ENCODE assay signal across 26 cellular contexts in the genomic region with DNA sequence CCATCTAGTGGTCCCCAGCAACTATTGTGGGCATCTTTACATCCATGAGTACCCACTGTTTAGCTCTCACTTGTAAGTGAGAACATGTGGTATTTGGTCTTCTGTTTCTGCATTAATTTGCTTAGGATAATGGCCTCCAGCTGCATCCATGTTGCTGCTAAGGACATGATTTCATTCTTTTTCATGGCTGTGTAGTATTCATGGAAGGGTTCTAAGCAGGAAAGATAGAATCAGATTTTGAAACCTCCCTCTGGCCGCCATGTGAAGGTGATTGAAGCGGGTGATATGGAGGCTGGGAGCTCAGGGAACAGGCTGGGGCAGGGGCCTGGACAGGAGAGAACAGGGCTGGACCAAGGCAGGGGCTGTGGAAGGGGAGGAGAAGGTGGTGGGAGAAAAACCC. TPM values are rescaled to one million over a fixed set of nuclear protein-coding genes. Genes with fewer than 3 reads are reported as not detected.
DNase-seq lines count a peak whose midpoint lies in the region; ATAC-seq, FAIRE-seq and TF ChIP-seq lines count a peak whose summit lies in the region.
"Had no signal": no experiment of that assay in that cellular context is flagged by ENCODE, and none has a peak within 500 bp of the region (broad histone marks: within the 10 kb centered on the region; RNA-seq: fewer than 3 reads in every experiment).

No MANE protein-coding gene starts in this region.

- no peaks in the 10 kb centered on the region for H3K9me3 ChIP-seq in astrocyte (ENCODE audit: insufficient read depth, low read depth, low read length)
- no peaks in the 10 kb centered on the region for H3K9me3 ChIP-seq in BE2C
- no peaks in the 10 kb centered on the region for H3K9me3 ChIP-seq in mesenchymal stem cell (ENCODE audit: control insufficient read depth, low read length)
- H3K9me3 ChIP-seq: SJCRH30 had no signal

- H3K4me2 ChIP-seq in astrocyte (ENCODE audit: low read length): no peak overlapping the region
- H3K4me2 ChIP-seq in mesenchymal stem cell (ENCODE audit: low read length, poor library complexity, severe bottlenecking): no peak overlapping the region

- H3K4me3 ChIP-seq in astrocyte (ENCODE audit: insufficient read depth, low read depth, low read length) (no peak overlapping the region), BE2C (ENCODE audit: low read depth, low read length) (no peak overlapping the region), mesenchymal stem cell (ENCODE audit: insufficient read depth in 1 of 2, low read depth in 1 of 2, low read length in 2 of 2) (no peak overlapping the region)
- H3K4me3 ChIP-seq: GM23248, SJCRH30 had no signal

- intact Hi-C loops in activated CD4-positive, alpha-beta T cell treated with anti-CD3 and anti-CD28 coated beads, Interleukin-2, amount 10 ng/mL, durations not matched to agents 24 days and 14 days (cut with micrococcal nuclease): no loop called here
- intact Hi-C loops in activated CD4-positive, alpha-beta T cell treated with anti-CD3 and anti-CD28 coated beads for 36 hours (cut with DNase I, micrococcal nuclease): no loop called here

- no peak overlapping the region for H3K4ac ChIP-seq in mesenchymal stem cell (ENCODE audit: low read depth in 1 of 2, low read length in 2 of 2)

- H3K9ac ChIP-seq in astrocyte (ENCODE audit: low read length) (no peak overlapping the region), mesenchymal stem cell (ENCODE audit: low read length) (no peak overlapping the region)
- H3K9ac ChIP-seq: GM23248 had no signal

- no peak overlapping the region for H3K23ac ChIP-seq in mesenchymal stem cell (ENCODE audit: low read length in 2 of 2)

- POLR2A ChIA-PET in activated CD4-positive, alpha-beta T cell treated with anti-CD3 and anti-CD28 coated beads for 36 hours (lab: Charles Lee): interaction anchor here (0.6 kb wide), 2 partner anchors 10 to 172 kb away, joined by 3 to 7 read pairs; no protein-coding TSS in a partner anchor

- no peak overlapping the region for H4K8ac ChIP-seq in mesenchymal stem cell (ENCODE audit: low read length)

- H3K79me1 ChIP-seq in mesenchymal stem cell (replicated peaks; ENCODE audit: low read length, poor library complexity, severe bottlenecking): peaks cover 5% of the 10 kb centered on the region

- no peak overlapping the region for H2BK15ac ChIP-seq in mesenchymal stem cell (ENCODE audit: low read depth, poor library complexity, severe bottlenecking)

- no peak overlapping the region for H3K4me3 Mint-ChIP-seq in activated CD4-positive, alpha-beta T cell treated with anti-CD3 and anti-CD28 coated beads, Interleukin-2, amount 10 ng/mL, durations not matched to agents 24 days and 14 days
- H3K4me3 Mint-ChIP-seq in activated CD4-positive, alpha-beta T cell treated with anti-CD3 and anti-CD28 coated beads for 36 hours: no peak overlapping the region
- H3K4me3 Mint-ChIP-seq in astrocyte (ENCODE audit: unreplicated experiment): no peak overlapping the region
- H3K4me3 Mint-ChIP-seq: CD8-positive, alpha-beta memory T cell; H9 had no signal

- no peaks in the 10 kb centered on the region for H3K27me3 ChIP-seq in astrocyte (ENCODE audit: insufficient read depth, low read length)
- no peaks in the 10 kb centered on the region for H3K27me3 ChIP-seq in BE2C
- no peaks in the 10 kb centered on the region for H3K27me3 ChIP-seq in mesenchymal stem cell (ENCODE audit: control insufficient read depth in 1 of 2, insufficient read depth in 1 of 2, low read length in 2 of 2)
- H3K27me3 ChIP-seq: SJCRH30 had no signal

- no peak for DNase-seq in activated CD4-positive, alpha-beta T cell treated with anti-CD3 and anti-CD28 coated beads, Interleukin-2, amount 10 ng/mL, durations not matched to agents 24 days and 14 days
- DNase-seq in activated CD4-positive, alpha-beta T cell treated with anti-CD3 and anti-CD28 coated beads for 36 hours: no peak
- DNase-seq in activated naive CD4-positive, alpha-beta T cell treated with anti-CD3 and anti-CD28 coated beads, Interleukin-2, amount 50 U/mL, for 72 hours (ENCODE audit: low spot score in 2 of 2): no peak
- DNase-seq in activated naive CD4-positive, alpha-beta T cell treated with anti-CD3 and anti-CD28 coated beads, Interleukin-2, amount 50 U/mL, for 16 hours: no peak
- no peak for DNase-seq in astrocyte (ENCODE audit: low read depth)
- no peak for DNase-seq in BE2C
- no peak for DNase-seq in mesenchymal stem cell
- DNase-seq in hepatic stellate cell (ENCODE audit: low spot score): no peak
- DNase-seq: 8988T; AML-193; Calu3; DMS153; GM23248; H9; KBM-7; MM.1S; NCI-H1092; NCI-H1436; NCI-H187 treated with DMSO at 0.1 percent for 48 hours; NCI-H2107; NCI-H446 treated with DMSO at 0.1 percent for 48 hours; NK-92 treated with Interleukin-12 subunit alpha and Interleukin-12 subunit beta, amount 100 ng/mL, for 24 hours; SJCRH30 had no signal

- H3K9me3 Mint-ChIP-seq in activated CD4-positive, alpha-beta T cell treated with anti-CD3 and anti-CD28 coated beads, Interleukin-2, amount 10 ng/mL, durations not matched to agents 24 days and 14 days: no peaks in the 10 kb centered on the region
- no peaks in the 10 kb centered on the region for H3K9me3 Mint-ChIP-seq in activated CD4-positive, alpha-beta T cell treated with anti-CD3 and anti-CD28 coated beads for 36 hours (ENCODE audit: low read depth)
- no peaks in the 10 kb centered on the region for H3K9me3 Mint-ChIP-seq in activated naive CD4-positive, alpha-beta T cell treated with anti-CD3 and anti-CD28 coated beads, Interleukin-2, amount 50 U/mL, for 72 hours
- no peaks in the 10 kb centered on the region for H3K9me3 Mint-ChIP-seq in astrocyte (ENCODE audit: unreplicated experiment)
- H3K9me3 Mint-ChIP-seq: CD8-positive, alpha-beta memory T cell had no signal

- no peak overlapping the region for H3K18ac ChIP-seq in mesenchymal stem cell (ENCODE audit: low read depth in 1 of 2, low read length in 2 of 2)

- H3K27ac ChIP-seq in astrocyte (ENCODE audit: low read depth, low read length) (no peak overlapping the region), mesenchymal stem cell (ENCODE audit: low read length, poor library complexity, severe bottlenecking) (no peak overlapping the region)
- H3K27ac ChIP-seq: C4-2B, GM23248, SJCRH30 had no signal

- no peak overlapping the region for H4K91ac ChIP-seq in mesenchymal stem cell (ENCODE audit: low read length)

- H3K4me1 Mint-ChIP-seq in activated CD4-positive, alpha-beta T cell treated with anti-CD3 and anti-CD28 coated beads, Interleukin-2, amount 10 ng/mL, durations not matched to agents 24 days and 14 days: peaks cover 34% of the 10 kb centered on the region
- peaks cover 18% of the 10 kb centered on the region for H3K4me1 Mint-ChIP-seq in activated CD4-positive, alpha-beta T cell treated with anti-CD3 and anti-CD28 coated beads for 36 hours
- peaks cover 9% of the 10 kb centered on the region for H3K4me1 Mint-ChIP-seq in astrocyte (ENCODE audit: low read depth, unreplicated experiment)
- H3K4me1 Mint-ChIP-seq: CD8-positive, alpha-beta memory T cell had no signal

- no peak for ATAC-seq in activated CD4-positive, alpha-beta T cell treated with anti-CD3 and anti-CD28 coated beads for 36 hours
- ATAC-seq in activated naive CD4-positive, alpha-beta T cell treated with anti-CD3 and anti-CD28 coated beads, Interleukin-2, amount 50 U/mL, for 72 hours: no peak

- no peak overlapping the region for H2BK120ac ChIP-seq in mesenchymal stem cell (ENCODE audit: low read depth, low read length)

- H2BK12ac ChIP-seq in mesenchymal stem cell (ENCODE audit: low read length in 2 of 2): no peak overlapping the region

- H2BK5ac ChIP-seq in mesenchymal stem cell (ENCODE audit: low read depth, low read length, poor library complexity, severe bottlenecking): no peak overlapping the region

- H3K27me3 Mint-ChIP-seq in activated CD4-positive, alpha-beta T cell treated with anti-CD3 and anti-CD28 coated beads, Interleukin-2, amount 10 ng/mL, durations not matched to agents 24 days and 14 days: no peaks in the 10 kb centered on the region
- no peaks in the 10 kb centered on the region for H3K27me3 Mint-ChIP-seq in activated CD4-positive, alpha-beta T cell treated with anti-CD3 and anti-CD28 coated beads for 36 hours
- H3K27me3 Mint-ChIP-seq in astrocyte (ENCODE audit: low read depth, unreplicated experiment): no peaks in the 10 kb centered on the region
- H3K27me3 Mint-ChIP-seq: CD8-positive, alpha-beta memory T cell had no signal

- peaks cover 59% of the 10 kb centered on the region for H3K36me3 Mint-ChIP-seq in activated CD4-positive, alpha-beta T cell treated with anti-CD3 and anti-CD28 coated beads, Interleukin-2, amount 10 ng/mL, durations not matched to agents 24 days and 14 days (ENCODE audit: low read depth)
- H3K36me3 Mint-ChIP-seq in activated CD4-positive, alpha-beta T cell treated with anti-CD3 and anti-CD28 coated beads for 36 hours (ENCODE audit: low read depth): peaks cover 50% of the 10 kb centered on the region
- H3K36me3 Mint-ChIP-seq in activated naive CD4-positive, alpha-beta T cell treated with anti-CD3 and anti-CD28 coated beads, Interleukin-2, amount 50 U/mL, for 72 hours: peaks cover 29 to 47% of the 10 kb centered on the region in 2 donors
- H3K36me3 Mint-ChIP-seq in astrocyte (ENCODE audit: low read depth, unreplicated experiment): peaks cover 23% of the 10 kb centered on the region

- FAIRE-seq in astrocyte (lab: Jason Lieb, UNC): no peak
- FAIRE-seq: GM12891 had no signal

- no peak overlapping the region for H3K14ac ChIP-seq in mesenchymal stem cell (ENCODE audit: low read length in 2 of 2)

- no peak overlapping the region for H2AK5ac ChIP-seq in mesenchymal stem cell (ENCODE audit: low read length, severe bottlenecking)

- peak overlapping the region; percentile 41 for H3K27ac Mint-ChIP-seq in activated CD4-positive, alpha-beta T cell treated with anti-CD3 and anti-CD28 coated beads, Interleukin-2, amount 10 ng/mL, durations not matched to agents 24 days and 14 days
- H3K27ac Mint-ChIP-seq in activated CD4-positive, alpha-beta T cell treated with anti-CD3 and anti-CD28 coated beads for 36 hours: no peak overlapping the region
- H3K27ac Mint-ChIP-seq in activated naive CD4-positive, alpha-beta T cell treated with anti-CD3 and anti-CD28 coated beads, Interleukin-2, amount 50 U/mL, for 72 hours: peak overlapping the region; percentile 5 to 93
- peak overlapping the region; percentile 69 for H3K27ac Mint-ChIP-seq in astrocyte (ENCODE audit: unreplicated experiment)
- H3K27ac Mint-ChIP-seq: H9 had no signal

- no peaks in the 10 kb centered on the region for H3K79me2 ChIP-seq in astrocyte (ENCODE audit: insufficient read depth, low read length)

- no peaks in the 10 kb centered on the region for H4K20me1 ChIP-seq in astrocyte (ENCODE audit: insufficient read depth, low read length)

- H2AFZ ChIP-seq in astrocyte (ENCODE audit: low read depth, low read length) (no peak overlapping the region), mesenchymal stem cell (ENCODE audit: low read depth, low read length) (no peak overlapping the region)
- H2AFZ ChIP-seq: GM23248 had no signal

- CTCF ChIA-PET in activated CD4-positive, alpha-beta T cell treated with anti-CD3 and anti-CD28 coated beads for 36 hours (lab: Charles Lee): interaction anchor here (0.5 to 2.4 kb wide), 4 partner anchors 10 to 477 kb away, joined by 3 to 14 read pairs (median 4); no protein-coding TSS in a partner anchor

- TF ChIP-seq CTCF in astrocyte (IDR thresholded peaks at IDR 0.05; ENCODE audit: insufficient read depth, low read depth, low read length) (no peak), BE2C (IDR thresholded peaks at IDR 0.05; ENCODE audit: low read depth, low read length) (no peak)

- WGBS in mesenchymal stem cell: 95% methylated on average over 2 of the region's 2 CpGs

- peaks cover 24% of the 10 kb centered on the region for H3K36me3 ChIP-seq in astrocyte (ENCODE audit: insufficient read depth, low read length)
- H3K36me3 ChIP-seq in BE2C: no peaks in the 10 kb centered on the region
- peaks cover 41 to 42% of the 10 kb centered on the region in 2 experiments for H3K36me3 ChIP-seq in mesenchymal stem cell (ENCODE audit: control insufficient read depth in 1 of 2, insufficient read depth in 2 of 2, low read depth in 1 of 2, low read length in 2 of 2)
- H3K36me3 ChIP-seq: SJCRH30 had no signal

- H3K4me1 ChIP-seq in astrocyte (ENCODE audit: insufficient read depth, low read length) (peaks cover 23% of the 10 kb centered on the region), BE2C (peaks cover 3% of the 10 kb centered on the region; the same call in 1 of the 2 replicates), mesenchymal stem cell (ENCODE audit: control insufficient read depth, insufficient read depth, low read depth, low read length) (peaks cover 19% of the 10 kb centered on the region)
- H3K4me1 ChIP-seq: SJCRH30 had no signal

RNA-seq across cellular contexts. Expression of gene LTBP4, which starts 20.1 kb away (rescaled TPM):
- total RNA-seq in activated CD4-positive, alpha-beta T cell treated with anti-CD3 and anti-CD28 coated beads, Interleukin-2, amount 10 ng/mL, durations not matched to agents 24 days and 14 days: 123 and 126 TPM in 2 replicates
- 100 to 1,000 TPM; 142 to 145 TPM for total RNA-seq in activated CD4-positive, alpha-beta T cell treated with anti-CD3 and anti-CD28 coated beads for 36 hours
- 100 to 1,000 TPM; 178 to 245 TPM for total RNA-seq in activated naive CD4-positive, alpha-beta T cell treated with anti-CD3 and anti-CD28 coated beads, Interleukin-2, amount 50 U/mL, for 72 hours
- 46.9 and 63.5 TPM in 2 replicates for total RNA-seq in astrocyte
- 116 TPM for polyA plus RNA-seq in BE2C (2012; ENCODE audit: insufficient read depth, insufficient read length, low read depth)
- 122 TPM for polyA plus RNA-seq in mesenchymal stem cell (2013, experiment 1 of 2)
- polyA plus RNA-seq in mesenchymal stem cell (2013, experiment 2 of 2): 113 TPM

RNA-seq across cellular contexts. Expression of gene SHKBP1, which starts 44.6 kb away (rescaled TPM):
- 111 and 113 TPM in 2 replicates for total RNA-seq in activated CD4-positive, alpha-beta T cell treated with anti-CD3 and anti-CD28 coated beads, Interleukin-2, amount 10 ng/mL, durations not matched to agents 24 days and 14 days
- 100 to 1,000 TPM; 100 to 155 TPM for total RNA-seq in activated CD4-positive, alpha-beta T cell treated with anti-CD3 and anti-CD28 coated beads for 36 hours
- 100 to 1,000 TPM; 108 to 173 TPM for total RNA-seq in activated naive CD4-positive, alpha-beta T cell treated with anti-CD3 and anti-CD28 coated beads, Interleukin-2, amount 50 U/mL, for 72 hours
- 56.3 and 60.4 TPM in 2 replicates for total RNA-seq in astrocyte
- 58.0 TPM for polyA plus RNA-seq in BE2C (2012; ENCODE audit: insufficient read depth, insufficient read length, low read depth)
- polyA plus RNA-seq in mesenchymal stem cell (2013, experiment 1 of 2): 112 TPM
- polyA plus RNA-seq in mesenchymal stem cell (2013, experiment 2 of 2): 108 TPM
